ENCODE assay signal across 12 cellular contexts in genomic region chr15:74565381-74566085, GRCh38.
"Had no signal": no experiment of that assay in that cellular context is flagged by ENCODE, and none has a peak within 500 bp of the region (broad histone marks: within the 10 kb centered on the region; RNA-seq: fewer than 3 reads in every experiment).

No MANE protein-coding gene starts in this region.

- H3K4me3 Mint-ChIP-seq: activated naive CD8-positive, alpha-beta T cell treated with anti-CD3 and anti-CD28 coated beads for 36 hours; T-cell had no signal

- H3K4me3 ChIP-seq: heart left ventricle, skin epidermis, thyroid gland, uterus had no signal

- H3K27me3 Mint-ChIP-seq: activated naive CD8-positive, alpha-beta T cell treated with anti-CD3 and anti-CD28 coated beads for 36 hours; T-cell had no signal

- H3K27ac ChIP-seq: heart left ventricle, skin epidermis, thyroid gland, uterus, VCaP had no signal

- ATAC-seq: heart left ventricle, T-cell had no signal

- H3K27ac Mint-ChIP-seq: activated naive CD8-positive, alpha-beta T cell treated with anti-CD3 and anti-CD28 coated beads for 36 hours had no signal

- H3K36me3 ChIP-seq: thyroid gland, uterus had no signal

- H3K9me3 ChIP-seq: heart left ventricle, thyroid gland, uterus had no signal

- H3K27me3 ChIP-seq: heart left ventricle, thyroid gland, uterus had no signal

- DNase-seq: activated CD4-positive, alpha-beta T cell treated with anti-CD3 and anti-CD28 coated beads for 4 hours; activated effector memory CD4-positive, alpha-beta T cell treated with Interleukin-2 at 50 U/mL for 16 hours; activated naive CD8-positive, alpha-beta T cell treated with anti-CD3 and anti-CD28 coated beads for 36 hours; foreskin melanocyte; heart left ventricle; retina; T-cell; T1000; uterus had no signal

- H3K9me3 Mint-ChIP-seq: activated naive CD8-positive, alpha-beta T cell treated with anti-CD3 and anti-CD28 coated beads for 36 hours; T-cell had no signal
